In genomic region chr9:95927288-95928004, GRCh38 we compare ENCODE assay signal across 16 cellular contexts. TPM values are rescaled to one million over a fixed set of nuclear protein-coding genes. Genes with fewer than 3 reads are reported as not detected.
DNase-seq lines count a peak whose midpoint lies in the region; ATAC-seq and TF ChIP-seq lines count a peak whose summit lies in the region.
"Had no signal": no experiment of that assay in that cellular context is flagged by ENCODE, and none has a peak within 500 bp of the region (broad histone marks: within the 10 kb centered on the region; RNA-seq: fewer than 3 reads in every experiment).

No MANE protein-coding gene starts in this region.

- intact Hi-C loops in activated naive CD4-positive, alpha-beta T cell treated with anti-CD3 and anti-CD28 coated beads for 36 hours (cut with micrococcal nuclease): no loop called here
- intact Hi-C loops in Calu3 (cut with micrococcal nuclease; ENCODE audit: unreplicated experiment): no loop called here
- intact Hi-C loops in ascending aorta (cut with DNase I): no loop called here

- no TSS peak for BruUV-seq in Calu3 (replicated peaks; lab: Mats Ljungman, UMichigan)

- H3K27me3 Mint-ChIP-seq in activated naive CD4-positive, alpha-beta T cell treated with anti-CD3 and anti-CD28 coated beads for 36 hours (ENCODE audit: low read depth): no peaks in the 10 kb centered on the region
- H3K27me3 Mint-ChIP-seq in Calu3 (ENCODE audit: unreplicated experiment): no peaks in the 10 kb centered on the region
- H3K27me3 Mint-ChIP-seq: CD4-positive, alpha-beta T cell had no signal

- no peaks in the 10 kb centered on the region for H3K9me3 ChIP-seq in ascending aorta
- H3K9me3 ChIP-seq: BLaER1 treated with 17β-estradiol and CSF1 and Interleukin-3, amounts not matched to agents 10 nM and 100 nM had no signal

- no peak overlapping the region for H3K27ac ChIP-seq in ascending aorta
- H3K27ac ChIP-seq: BLaER1 treated with 17β-estradiol and CSF1 and Interleukin-3, amounts not matched to agents 10 nM and 100 nM had no signal

- peaks cover 41% of the 10 kb centered on the region for H3K36me3 Mint-ChIP-seq in activated naive CD4-positive, alpha-beta T cell treated with anti-CD3 and anti-CD28 coated beads for 36 hours (ENCODE audit: low read depth)
- no peaks in the 10 kb centered on the region for H3K36me3 Mint-ChIP-seq in Calu3 (ENCODE audit: insufficient read depth, unreplicated experiment)

- no peak overlapping the region for H3K27ac Mint-ChIP-seq in activated naive CD4-positive, alpha-beta T cell treated with anti-CD3 and anti-CD28 coated beads for 36 hours
- H3K27ac Mint-ChIP-seq in Calu3 (ENCODE audit: unreplicated experiment): no peak overlapping the region
- H3K27ac Mint-ChIP-seq: CD4-positive, alpha-beta T cell; GM23338; H9 had no signal

- DNase-seq in activated naive CD4-positive, alpha-beta T cell treated with anti-CD3 and anti-CD28 coated beads for 36 hours: peak; percentile 5
- no peak for DNase-seq in activated naive CD4-positive, alpha-beta T cell treated with Interleukin-2 at 50 U/mL for 16 hours
- DNase-seq in amniotic epithelial cell (ENCODE audit: low read depth) (peak; percentile 21), medulla oblongata (ENCODE audit: extremely low spot score) (peak; percentile 24), Calu3 (no peak), ascending aorta (ENCODE audit: low spot score in 2 of 2) (no peak), DMS153 (lab: John Stamatoyannopoulos, UW) (no peak)
- DNase-seq: ACHN; CD4-positive, alpha-beta T cell; DND-41; GF-D8; H9; IMR-90 had no signal

- no peaks in the 10 kb centered on the region for H3K9me3 Mint-ChIP-seq in activated naive CD4-positive, alpha-beta T cell treated with anti-CD3 and anti-CD28 coated beads for 36 hours
- H3K9me3 Mint-ChIP-seq in Calu3 (ENCODE audit: low read depth, unreplicated experiment): no peaks in the 10 kb centered on the region
- H3K9me3 Mint-ChIP-seq: CD4-positive, alpha-beta T cell; H9 had no signal

- H3K36me3 ChIP-seq in ascending aorta: peaks cover 16 to 46% of the 10 kb centered on the region in 2 donors

- H3K27me3 ChIP-seq in ascending aorta: no peaks in the 10 kb centered on the region
- H3K27me3 ChIP-seq: BLaER1 treated with 17β-estradiol and CSF1 and Interleukin-3, amounts not matched to agents 10 nM and 100 nM had no signal

- no peak overlapping the region for H3K4me3 ChIP-seq in ascending aorta
- H3K4me3 ChIP-seq: BLaER1 treated with 17β-estradiol and CSF1 and Interleukin-3, amounts not matched to agents 10 nM and 100 nM; GM23338 had no signal

- TF ChIP-seq CTCF in Calu3 (IDR thresholded peaks at IDR 0.05; ENCODE audit: unreplicated experiment): no peak
- TF ChIP-seq CTCF in ascending aorta (IDR thresholded peaks at IDR 0.05): no peak

- no peak overlapping the region for H3K4me3 Mint-ChIP-seq in activated naive CD4-positive, alpha-beta T cell treated with anti-CD3 and anti-CD28 coated beads for 36 hours
- H3K4me3 Mint-ChIP-seq in Calu3 (ENCODE audit: low read depth, unreplicated experiment): no peak overlapping the region
- H3K4me3 Mint-ChIP-seq: CD4-positive, alpha-beta T cell; GM23338; H9 had no signal

- H3K4me1 Mint-ChIP-seq in activated naive CD4-positive, alpha-beta T cell treated with anti-CD3 and anti-CD28 coated beads for 36 hours (ENCODE audit: low read depth): peaks cover 2% of the 10 kb centered on the region
- H3K4me1 Mint-ChIP-seq in Calu3 (ENCODE audit: low read depth, unreplicated experiment): no peaks in the 10 kb centered on the region

- ATAC-seq in HG02981 (IDR thresholded peaks at IDR 0.05; ENCODE audit: unreplicated experiment): no peak
- ATAC-seq: GM23338 had no signal

- no peaks in the 10 kb centered on the region for H3K4me1 ChIP-seq in ascending aorta

- CTCF ChIA-PET in activated naive CD4-positive, alpha-beta T cell treated with anti-CD3 and anti-CD28 coated beads for 36 hours (lab: Charles Lee): interaction anchor here (0.7 kb wide), 1 partner anchor 8 kb away, joined by 3 read pairs; no protein-coding TSS in a partner anchor
- CTCF ChIA-PET in Calu3 (lab: Charles Lee): no interaction called here

RNA-seq across cellular contexts. Expression of gene ERCC6L2, which starts 52.0 kb away (rescaled TPM):
- 10 to 100 TPM; 20.3 to 20.6 TPM for total RNA-seq in activated naive CD4-positive, alpha-beta T cell treated with anti-CD3 and anti-CD28 coated beads for 36 hours
- total RNA-seq in Calu3 (2022): 18.1 and 20.3 TPM in 2 replicates
- 22.9 TPM for total RNA-seq in ascending aorta

Comparison
In these comparisons a context has a peak if more than half of its experiments do, and no peak if none do; other contexts are left out.
1. DNase-seq: peak in activated naive CD4-positive, alpha-beta T cell treated with anti-CD3 and anti-CD28 coated beads for 36 hours (single experiment), amniotic epithelial cell (single experiment) and medulla oblongata (single experiment); none in activated naive CD4-positive, alpha-beta T cell treated with Interleukin-2 at 50 U/mL for 16 hours (single experiment), Calu3 (single experiment), ascending aorta (0 of 2) and DMS153 (single experiment).